Comparison of ENCODE assay signal across 3 cellular contexts in the genomic region with DNA sequence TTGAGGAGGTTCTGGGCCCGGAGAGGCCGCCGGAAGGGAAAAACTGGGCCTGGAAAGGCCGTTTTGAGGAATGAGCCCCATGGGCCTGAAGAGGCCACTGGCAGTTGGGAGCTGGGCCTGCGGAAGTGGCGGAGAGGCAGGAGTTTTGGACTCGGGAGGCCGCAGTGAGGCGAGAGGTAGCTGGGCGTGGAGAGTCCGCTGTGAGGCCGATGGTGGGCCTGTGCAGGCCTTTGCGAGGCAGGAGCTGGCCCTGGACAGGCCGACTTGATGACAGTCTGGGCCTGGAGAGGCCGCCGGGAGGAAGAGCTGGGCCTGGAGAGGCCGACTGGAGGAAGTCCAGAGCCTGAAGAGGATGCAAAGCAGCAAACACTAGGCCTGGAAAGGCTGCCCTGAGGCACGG.
"Had no signal": no experiment of that assay in that cellular context is flagged by ENCODE, and none has a peak within 500 bp of the region (broad histone marks: within the 10 kb centered on the region; RNA-seq: fewer than 3 reads in every experiment).

No MANE protein-coding gene starts in this region.

- DNase-seq: GDM1, GF-D8 had no signal

- H3K4me3 ChIP-seq: GM12878 had no signal
